ENCODE assay signal across 8 cellular contexts in the genomic region with DNA sequence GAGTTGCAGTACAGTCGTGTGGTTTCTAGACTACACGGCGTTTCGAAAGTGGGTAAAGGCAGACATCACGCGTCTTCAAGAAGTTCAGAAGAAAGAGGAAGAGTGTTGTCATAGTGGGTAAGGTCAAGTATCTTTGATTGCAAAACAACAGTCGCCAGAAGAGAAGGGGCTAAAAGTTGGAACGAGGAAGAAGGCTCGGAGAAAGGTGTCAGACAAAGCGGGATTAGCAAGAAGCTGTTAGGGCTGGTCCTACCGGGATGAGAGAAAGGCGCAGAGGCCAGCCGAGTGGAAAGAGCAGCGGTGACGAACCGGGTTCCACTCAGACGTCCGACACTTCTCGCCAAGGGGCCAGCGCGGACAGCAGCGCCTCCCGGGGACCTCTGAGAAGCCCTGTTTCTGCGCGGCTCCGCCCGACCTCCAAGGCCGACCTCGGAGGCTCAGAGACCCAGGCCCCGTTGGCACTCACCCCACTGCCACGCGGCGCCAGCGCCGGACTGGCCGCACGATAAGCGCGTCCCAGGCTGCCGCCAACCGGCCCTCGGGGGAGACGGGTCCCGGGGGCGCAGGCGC. TPM values are rescaled to one million over a fixed set of nuclear protein-coding genes. Genes with fewer than 3 reads are reported as not detected.
DNase-seq lines count a peak whose midpoint lies in the region; ATAC-seq and TF ChIP-seq lines count a peak whose summit lies in the region.

No MANE protein-coding gene starts in this region.

- peak overlapping the region; percentile 95 for H3K27ac Mint-ChIP-seq in chondrocyte (ENCODE audit: unreplicated experiment)

- no peak for TF ChIP-seq POLR2A in lower leg skin (IDR thresholded peaks at IDR 0.05)

- H3K4me1 Mint-ChIP-seq in chondrocyte (ENCODE audit: low read depth): peaks cover 60% of the 10 kb centered on the region

- H3K4me1 ChIP-seq in SJCRH30: no peaks in the 10 kb centered on the region

- WGBS in lower leg skin, 2 donors: 0 to 1% methylated on average over 30 to 44 of the region's 46 CpGs

- no peaks in the 10 kb centered on the region for H3K9me3 Mint-ChIP-seq in chondrocyte (ENCODE audit: low read depth)

- H3K27ac ChIP-seq in SJCRH30: peak overlapping the region; percentile 68

- H3K4me3 ChIP-seq in SJCRH30: peak overlapping the region; percentile 88
- peak overlapping the region; percentile 96 for H3K4me3 ChIP-seq in lower leg skin (ENCODE audit: low read depth, poor library complexity, severe bottlenecking)

- TF ChIP-seq CTCF in chondrocyte (IDR thresholded peaks at IDR 0.05) (peak; percentile 41), lower leg skin (IDR thresholded peaks at IDR 0.05) (no peak)

- DNase-seq in C1 segment of cervical spinal cord (lab: John Stamatoyannopoulos, UW) (peak in 8 of 14 donors; percentile 47 to 78 (median 67)), GM19240 (ENCODE audit: insufficient read length, low spot score) (peak; percentile 16), SJCRH30 (peak in 1 of 2 experiments; percentile 47), chondrocyte (ENCODE audit: low spot score) (no peak), lower leg skin (ENCODE audit: low spot score in 2 of 2) (peak; percentile 40 to 92), cerebellum (ENCODE audit: low spot score) (no peak)
- DNase-seq in stimulated activated naive CD4-positive, alpha-beta T cell (lab: John Stamatoyannopoulos, UW): peak in 4 of 6 experiments; percentile 4 to 70 (median 45)

- H3K36me3 Mint-ChIP-seq in chondrocyte (ENCODE audit: low read depth): peaks cover 6% of the 10 kb centered on the region

- H3K9me3 ChIP-seq in SJCRH30 (replicated peaks): no peaks in the 10 kb centered on the region

- peak; percentile 43 for ATAC-seq in HG03175 (IDR thresholded peaks at IDR 0.05; ENCODE audit: unreplicated experiment)

- no peaks in the 10 kb centered on the region for H3K27me3 Mint-ChIP-seq in chondrocyte (ENCODE audit: low read depth)

- intact Hi-C loops in lower leg skin (cut with DNase I; ENCODE audit: low total_unique reads): no loop called here

- no peaks in the 10 kb centered on the region; the same call in 1 of the 2 replicates for H3K36me3 ChIP-seq in SJCRH30

- H3K4me3 Mint-ChIP-seq in chondrocyte (ENCODE audit: unreplicated experiment): peak overlapping the region; percentile 86

- H3K27me3 ChIP-seq in SJCRH30: no peaks in the 10 kb centered on the region

RNA-seq across cellular contexts. Expression of a gene that starts 0.5 kb away (rescaled TPM):
- total RNA-seq in SJCRH30 (2014; rRNA removed; shearing (Covaris generic)): 57.0 and 58.2 TPM in 2 replicates
- total RNA-seq in chondrocyte (33.0 to 56.9 TPM (median 34.7 TPM) in 3 replicates), lower leg skin (10 to 100 TPM; 31.1 to 83.1 (median 43.1) TPM), cerebellum (35.6 TPM)

Comparison
In these comparisons a context has a peak if more than half of its experiments do, and no peak if none do; other contexts are left out.
1. DNase-seq: peak in C1 segment of cervical spinal cord (8 of 14), GM19240 (single experiment), lower leg skin (2 of 2) and stimulated activated naive CD4-positive, alpha-beta T cell (4 of 6); none in chondrocyte (single experiment) and cerebellum (single experiment).